In the genomic region with DNA sequence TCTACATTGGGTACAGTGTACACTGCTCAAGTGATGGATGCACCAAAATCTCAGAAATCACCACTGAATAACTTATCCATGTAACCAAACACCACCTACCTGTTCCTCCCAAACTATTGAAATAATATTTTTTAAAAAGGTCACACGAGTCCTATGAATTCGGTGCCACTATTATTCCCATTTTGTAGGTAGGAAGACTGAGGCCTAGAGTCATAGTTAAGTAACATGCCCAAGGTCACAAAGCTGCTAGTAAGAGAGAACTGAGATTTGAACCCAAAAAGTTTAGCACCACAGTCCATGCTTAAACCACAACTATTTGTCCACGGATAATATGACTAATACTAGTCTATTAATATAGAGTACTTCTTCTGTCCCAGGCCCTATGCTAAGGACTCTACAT, we compare ENCODE assay signal across 18 cellular contexts. TPM values are rescaled to one million over a fixed set of nuclear protein-coding genes. Genes with fewer than 3 reads are reported as not detected.
DNase-seq lines count a peak whose midpoint lies in the region; ATAC-seq, FAIRE-seq and TF ChIP-seq lines count a peak whose summit lies in the region.
"Had no signal": no experiment of that assay in that cellular context is flagged by ENCODE, and none has a peak within 500 bp of the region (broad histone marks: within the 10 kb centered on the region; RNA-seq: fewer than 3 reads in every experiment).

No MANE protein-coding gene starts in this region.

- no peaks in the 10 kb centered on the region for H3K9me3 Mint-ChIP-seq in CD8-positive, alpha-beta T cell
- H3K9me3 Mint-ChIP-seq in activated B cell treated with CpG ODN at 0.5 μM for 24 hours (no peaks in the 10 kb centered on the region), memory B cell (no peaks in the 10 kb centered on the region), Calu3 (ENCODE audit: low read depth, unreplicated experiment) (no peaks in the 10 kb centered on the region)
- H3K9me3 Mint-ChIP-seq: IgD-negative memory B cell had no signal

- peak overlapping the region in 8 of 11 experiments; percentile 60 to 95 (median 86); a peak in 13 of 22 replicates for H3K27ac ChIP-seq in BLaER1 treated with 17β-estradiol and CSF1 and Interleukin-3, amounts not matched to agents 10 nM and 100 nM
- no peak overlapping the region for H3K27ac ChIP-seq in CD8-positive, alpha-beta T cell (ENCODE audit: low read depth, low read length)
- H3K27ac ChIP-seq in HepG2 (ENCODE audit: extremely low read length, insufficient read depth, low read length): no peak overlapping the region
- H3K27ac ChIP-seq: right atrium auricular region, testis had no signal

- peak overlapping the region; percentile 62 to 79 (median 72) for H3K4me2 ChIP-seq in BLaER1 treated with 17β-estradiol and CSF1 and Interleukin-3, amounts not matched to agents 10 nM and 100 nM
- H3K4me2 ChIP-seq in HepG2 (ENCODE audit: low read depth, low read length): no peak overlapping the region

- peaks cover 80 to 100% (median 97%) of the 10 kb centered on the region in 11 experiments for H3K27me3 ChIP-seq in BLaER1 treated with 17β-estradiol and CSF1 and Interleukin-3, amounts not matched to agents 10 nM and 100 nM
- H3K27me3 ChIP-seq in CD8-positive, alpha-beta T cell (ENCODE audit: insufficient read depth, low read length): no peaks in the 10 kb centered on the region
- no peaks in the 10 kb centered on the region; a peak in 1 of 5 replicates for H3K27me3 ChIP-seq in HepG2 (ENCODE audit: control insufficient read depth in 1 of 2, insufficient read depth in 2 of 2, low read length in 2 of 2)
- H3K27me3 ChIP-seq: right atrium auricular region, testis had no signal

- peak overlapping the region; percentile 96 for H3K27ac Mint-ChIP-seq in CD8-positive, alpha-beta T cell
- H3K27ac Mint-ChIP-seq in activated B cell treated with CpG ODN at 0.5 μM for 24 hours (peak overlapping the region; percentile 92), memory B cell (peak overlapping the region; percentile 92), Calu3 (ENCODE audit: unreplicated experiment) (no peak overlapping the region)
- H3K27ac Mint-ChIP-seq: endodermal cell, mesothelial cell of epicardium had no signal

- no peak for TF ChIP-seq POLR2A in HepG2 (IDR thresholded peaks at IDR 0.05; ENCODE audit: insufficient read depth in 1 of 2, low read depth in 2 of 2, low read length in 2 of 2)

- FAIRE-seq in HepG2 (lab: Jason Lieb, UNC): no peak

- peaks cover 33% of the 10 kb centered on the region for H3K36me3 Mint-ChIP-seq in CD8-positive, alpha-beta T cell
- peaks cover 4% of the 10 kb centered on the region for H3K36me3 Mint-ChIP-seq in activated B cell treated with CpG ODN at 0.5 μM for 24 hours (ENCODE audit: low read depth)
- peaks cover 3% of the 10 kb centered on the region for H3K36me3 Mint-ChIP-seq in memory B cell
- H3K36me3 Mint-ChIP-seq in Calu3 (ENCODE audit: insufficient read depth, unreplicated experiment): no peaks in the 10 kb centered on the region
- H3K36me3 Mint-ChIP-seq: IgD-negative memory B cell, mesothelial cell of epicardium had no signal

- peaks cover 69% of the 10 kb centered on the region for H3K4me1 Mint-ChIP-seq in CD8-positive, alpha-beta T cell (ENCODE audit: low read depth)
- peaks cover 58% of the 10 kb centered on the region for H3K4me1 Mint-ChIP-seq in activated B cell treated with CpG ODN at 0.5 μM for 24 hours
- peaks cover 34% of the 10 kb centered on the region for H3K4me1 Mint-ChIP-seq in memory B cell
- no peaks in the 10 kb centered on the region for H3K4me1 Mint-ChIP-seq in Calu3 (ENCODE audit: low read depth, unreplicated experiment)
- H3K4me1 Mint-ChIP-seq: mesothelial cell of epicardium had no signal

- H3K79me2 ChIP-seq in HepG2 (ENCODE audit: insufficient read depth, low read length): no peaks in the 10 kb centered on the region

- TF ChIP-seq EP300 in HepG2 (IDR thresholded peaks at IDR 0.05; ENCODE audit: low read depth in 2 of 2, low read length in 2 of 2) (no peak), HepG2 (CRISPR knock-in tag; IDR thresholded peaks at IDR 0.05; ENCODE audit: borderline replicate concordance) (no peak)

- peaks cover 22 to 39% (median 26%) of the 10 kb centered on the region in 10 experiments for H3K4me1 ChIP-seq in BLaER1 treated with 17β-estradiol and CSF1 and Interleukin-3, amounts not matched to agents 10 nM and 100 nM
- H3K4me1 ChIP-seq in CD8-positive, alpha-beta T cell (ENCODE audit: insufficient read depth, low read length): peaks cover 30% of the 10 kb centered on the region
- H3K4me1 ChIP-seq in HepG2 (ENCODE audit: insufficient read depth, low read length): no peaks in the 10 kb centered on the region
- H3K4me1 ChIP-seq: testis had no signal

- peaks cover 0 to 5% (median 0%) of the 10 kb centered on the region in 11 experiments; a peak in 2 of 22 replicates for H3K9me3 ChIP-seq in BLaER1 treated with 17β-estradiol and CSF1 and Interleukin-3, amounts not matched to agents 10 nM and 100 nM (replicated peaks in 1 of 11)
- no peaks in the 10 kb centered on the region for H3K9me3 ChIP-seq in CD8-positive, alpha-beta T cell (ENCODE audit: low read length)
- H3K9me3 ChIP-seq in HepG2 (ENCODE audit: low read length): no peaks in the 10 kb centered on the region
- H3K9me3 ChIP-seq: right atrium auricular region, testis had no signal

- in situ Hi-C loops in HepG2 (cut with HindIII; ENCODE audit: extremely low pct_ligation_motif_present, low pct_unique_long_range_greater_than_20kb): no loop called here
- in situ Hi-C loops in G401 (cut with HindIII; ENCODE audit: low sequenced_read_pairs): no loop called here

- no peak for TF ChIP-seq RAD21 in HepG2 (CRISPR knock-in tag; IDR thresholded peaks at IDR 0.05)

- peaks cover 0 to 15% (median 0%) of the 10 kb centered on the region in 11 experiments; a peak in 4 of 22 replicates for H3K36me3 ChIP-seq in BLaER1 treated with 17β-estradiol and CSF1 and Interleukin-3, amounts not matched to agents 10 nM and 100 nM
- no peaks in the 10 kb centered on the region for H3K36me3 ChIP-seq in CD8-positive, alpha-beta T cell (ENCODE audit: insufficient read depth, low read length)
- no peaks in the 10 kb centered on the region for H3K36me3 ChIP-seq in HepG2 (replicated peaks in 1 of 2; ENCODE audit: control insufficient read depth in 1 of 2, insufficient read depth in 2 of 2, low read length in 2 of 2)
- H3K36me3 ChIP-seq: right atrium auricular region had no signal

- ATAC-seq in CD8-positive, alpha-beta T cell: no peak
- ATAC-seq in activated B cell treated with CpG ODN at 0.5 μM for 24 hours (ENCODE audit: low read depth) (no peak), memory B cell (ENCODE audit: low read depth) (no peak), HepG2 (no peak)

- H4K20me1 ChIP-seq in BLaER1 treated with 17β-estradiol and CSF1 and Interleukin-3, amounts not matched to agents 10 nM and 100 nM: peaks cover 0 to 9% (median 0%) of the 10 kb centered on the region in 11 experiments; a peak in 5 of 22 replicates
- no peaks in the 10 kb centered on the region for H4K20me1 ChIP-seq in HepG2 (ENCODE audit: insufficient read depth, low read length)

- BruUV-seq in Calu3 (replicated peaks; lab: Mats Ljungman, UMichigan) (no TSS peak), HepG2 (replicated peaks; lab: Mats Ljungman, UMichigan) (no TSS peak)

- peak overlapping the region; percentile 93 for H3K4me3 Mint-ChIP-seq in CD8-positive, alpha-beta T cell
- H3K4me3 Mint-ChIP-seq in activated B cell treated with CpG ODN at 0.5 μM for 24 hours (no peak overlapping the region), memory B cell (peak overlapping the region; percentile 27), Calu3 (ENCODE audit: low read depth, unreplicated experiment) (no peak overlapping the region)
- H3K4me3 Mint-ChIP-seq: endodermal cell, mesothelial cell of epicardium had no signal

- TF ChIP-seq CTCF in CD8-positive, alpha-beta T cell (IDR thresholded peaks at IDR 0.05): no peak
- TF ChIP-seq CTCF in activated B cell treated with CpG ODN at 0.5 μM for 24 hours (IDR thresholded peaks at IDR 0.05) (no peak), Calu3 (IDR thresholded peaks at IDR 0.05; ENCODE audit: unreplicated experiment) (no peak), HepG2 (CRISPR knock-in tag; IDR thresholded peaks at IDR 0.05) (no peak)

- peak overlapping the region in 1 of 11 experiments; percentile 68; a peak in 3 of 22 replicates for H3K9ac ChIP-seq in BLaER1 treated with 17β-estradiol and CSF1 and Interleukin-3, amounts not matched to agents 10 nM and 100 nM
- H3K9ac ChIP-seq in HepG2 (ENCODE audit: insufficient read depth, low read depth, low read length): no peak overlapping the region

- peak overlapping the region in 4 of 10 experiments; percentile 63 to 68 (median 66); a peak in 7 of 20 replicates for H3K4me3 ChIP-seq in BLaER1 treated with 17β-estradiol and CSF1 and Interleukin-3, amounts not matched to agents 10 nM and 100 nM
- no peak overlapping the region for H3K4me3 ChIP-seq in CD8-positive, alpha-beta T cell (ENCODE audit: low read depth, low read length)
- no peak overlapping the region for H3K4me3 ChIP-seq in HepG2 (replicated peaks in 1 of 3; ENCODE audit: insufficient read depth in 1 of 3, low read depth in 2 of 3, low read length in 3 of 3)
- H3K4me3 ChIP-seq: right atrium auricular region, testis had no signal

- H2AFZ ChIP-seq in HepG2 (ENCODE audit: low read length): no peak overlapping the region

- 0% methylated on average over 2 of the region's 3 CpGs for WGBS in HepG2 (ENCODE audit: low lambda C conversion rate)

- CTCF ChIA-PET in CD8-positive, alpha-beta T cell (lab: Charles Lee): no interaction called here
- CTCF ChIA-PET in activated B cell treated with CpG ODN at 0.5 μM for 24 hours (lab: Charles Lee) (no interaction called here), Calu3 (lab: Charles Lee) (no interaction called here), HepG2 (lab: Yijun Ruan, JAX; ENCODE audit: low intra/inter-chr PET ratio, low total read pairs) (no interaction called here)

- no peak for DNase-seq in CD8-positive, alpha-beta T cell
- no peak for DNase-seq in activated B cell treated with CpG ODN at 0.5 μM for 24 hours
- no peak for DNase-seq in memory B cell (ENCODE audit: low spot score in 2 of 2)
- no peak for DNase-seq in Calu3
- no peak for DNase-seq in HepG2 (ENCODE audit: low spot score)
- DNase-seq in G401 (ENCODE audit: low spot score): no peak
- DNase-seq: cerebellar nuclear complex; DMS79; endodermal cell; hypothalamus; NCI-H2171; NCI-H82; stimulated activated CD4-positive, alpha-beta T cell treated with anti-CD3 and anti-CD28 coated beads, Interleukin-1b, Interleukin-23, amount 100 ng/mL, for 48 hours; testis had no signal

- POLR2A ChIA-PET in CD8-positive, alpha-beta T cell (lab: Charles Lee): no interaction called here
- POLR2A ChIA-PET in activated B cell treated with CpG ODN at 0.5 μM for 24 hours (lab: Charles Lee) (interaction anchor here (0.6 to 4.5 kb wide), 4 partner anchors 10 to 102 kb away, joined by 7 to 53 read pairs (median 22); a partner anchor contains a TSS), HepG2 (lab: Yijun Ruan, JAX) (no interaction called here)

- no peaks in the 10 kb centered on the region for H3K27me3 Mint-ChIP-seq in CD8-positive, alpha-beta T cell (ENCODE audit: low read depth)
- H3K27me3 Mint-ChIP-seq in activated B cell treated with CpG ODN at 0.5 μM for 24 hours: no peaks in the 10 kb centered on the region
- H3K27me3 Mint-ChIP-seq in memory B cell: no peaks in the 10 kb centered on the region
- peaks cover 25% of the 10 kb centered on the region for H3K27me3 Mint-ChIP-seq in Calu3 (ENCODE audit: unreplicated experiment)
- H3K27me3 Mint-ChIP-seq: IgD-negative memory B cell had no signal

- intact Hi-C loops in CD8-positive, alpha-beta T cell (cut with DNase I, micrococcal nuclease): loop anchor here in 1 of 2 experiments (1.0 to 5.0 kb wide), 3 partner anchors 10 to 201 kb away; no protein-coding TSS in a partner anchor
- intact Hi-C loops in activated B cell treated with CpG ODN at 0.5 μM for 24 hours (cut with micrococcal nuclease): no loop called here
- intact Hi-C loops in Calu3 (cut with micrococcal nuclease; ENCODE audit: unreplicated experiment): no loop called here
- intact Hi-C loops in HepG2 (cut with micrococcal nuclease; ENCODE audit: unreplicated experiment): no loop called here

RNA-seq across cellular contexts. Expression of a gene that starts 2.7 kb away (rescaled TPM):
- total RNA-seq in CD8-positive, alpha-beta T cell: 10 to 100 TPM; 32.2 to 33.2 TPM
- total RNA-seq in activated B cell treated with CpG ODN at 0.5 μM for 24 hours (32.4 and 33.0 TPM in 2 replicates), Calu3 (2022) (0.07 and 0.17 TPM in 2 replicates), HepG2 (2016; rRNA removed; fragmentation: Illumina TruSeq; extraction: Trizol) (not detected in 2 replicates)
- not detected in 2 replicates for total RNA-seq in HepG2 (2016; cell fraction: cytosol; rRNA removed; fragmentation: Illumina TruSeq; extraction: Trizol; ENCODE audit: low read depth)
- total RNA-seq in HepG2 (2016; cell fraction: insoluble cytoplasmic fraction; rRNA removed; fragmentation: Illumina TruSeq; extraction: Trizol): not detected in 2 replicates
- not detected in 2 replicates for total RNA-seq in HepG2 (2016; cell fraction: membrane; rRNA removed; fragmentation: Illumina TruSeq; extraction: Trizol)
- total RNA-seq in HepG2 (2016; cell fraction: nucleus; rRNA removed; fragmentation: Illumina TruSeq; extraction: Trizol): not detected in 2 replicates
- 0.01 and 0.03 TPM in 2 replicates for polyA plus RNA-seq in HepG2 (2011; rRNA removed)
- not detected in 2 replicates for polyA plus RNA-seq in HepG2 (2011; cell fraction: cytosol; rRNA removed)
- 0.09 and 0.10 TPM in 2 replicates for polyA plus RNA-seq in HepG2 (2011; cell fraction: nucleus; rRNA removed)
- polyA plus RNA-seq in HepG2 (2012): 0.01 and 0.03 TPM in 2 replicates
- polyA plus RNA-seq in HepG2 (2016; cell fraction: cytosol; fragmentation: Illumina TruSeq; extraction: Trizol; ENCODE audit: low read depth): not detected in 2 replicates
- polyA plus RNA-seq in HepG2 (2016; cell fraction: insoluble cytoplasmic fraction; fragmentation: Illumina TruSeq; extraction: Trizol; ENCODE audit: low read depth): not detected in 2 replicates
- not detected in 2 replicates for polyA plus RNA-seq in HepG2 (2016; cell fraction: membrane; fragmentation: Illumina TruSeq; extraction: Trizol; ENCODE audit: low read depth)
- not detected in 2 replicates for polyA plus RNA-seq in HepG2 (2016; cell fraction: nucleus; fragmentation: Illumina TruSeq; extraction: Trizol; ENCODE audit: insufficient read depth, low read depth)
- polyA minus RNA-seq in HepG2 (2011; rRNA and poly(A)+ RNA removed; ENCODE audit: low replicate concordance): 0.02 and 0.04 TPM in 2 replicates
- polyA minus RNA-seq in HepG2 (2011; cell fraction: cytosol; rRNA and poly(A)+ RNA removed): not detected in 2 replicates
- not detected in 2 replicates for polyA minus RNA-seq in HepG2 (2011; cell fraction: nucleus; rRNA and poly(A)+ RNA removed)
- 0.10 TPM in 1 of 2 replicates, not detected in the other for total RNA-seq in G401 (2014; rRNA removed; shearing (Covaris generic))

Comparison
In these comparisons a context has a peak if more than half of its experiments do, and no peak if none do; other contexts are left out.
1. H3K27ac ChIP-seq: peak in BLaER1 treated with 17β-estradiol and CSF1 and Interleukin-3, amounts not matched to agents 10 nM and 100 nM (8 of 11); none in CD8-positive, alpha-beta T cell (single experiment) and HepG2 (single experiment).
2. H3K4me3 Mint-ChIP-seq: peak in CD8-positive, alpha-beta T cell (single experiment) and memory B cell (single experiment); none in activated B cell treated with CpG ODN at 0.5 μM for 24 hours (single experiment) and Calu3 (single experiment).
3. RNA of a gene that starts 2.7 kb away (total RNA-seq): 32.2 to 33.2 TPM in CD8-positive, alpha-beta T cell and 32.4 to 33.0 TPM in activated B cell treated with CpG ODN at 0.5 μM for 24 hours; 0.10 TPM in G401, 0.07 to 0.17 TPM in Calu3 and not detected in HepG2; every median in the first group is over 10 times any median in the second.